1 cellular context compared by ENCODE assay signal in the genomic region with DNA sequence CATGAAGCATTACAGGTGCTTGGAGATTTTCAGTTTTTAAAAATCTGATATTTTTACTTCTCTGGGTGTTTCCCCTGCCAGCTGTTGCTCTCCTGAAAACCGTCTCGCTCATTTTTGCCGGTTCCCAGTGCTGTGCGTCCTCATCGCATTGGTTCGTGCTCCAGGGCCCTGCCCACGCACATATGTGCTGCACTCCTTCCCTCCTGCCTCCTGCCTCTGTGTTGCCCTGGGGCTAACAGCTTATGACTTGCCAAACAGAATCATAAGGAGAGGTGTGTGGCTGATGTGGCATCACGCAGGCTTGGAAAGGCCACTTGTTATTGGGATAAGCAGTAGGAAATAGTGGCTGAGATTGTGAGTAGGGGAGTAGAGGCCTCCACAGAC.
TF ChIP-seq lines count a peak whose summit lies in the region.

No MANE protein-coding gene starts in this region.

TF ChIP-seq in IMR-90, 13 proteins besides CTCF, POLR2A, EP300 and RAD21 (continued from another document):
- TF ChIP-seq BHLHE40 (IDR thresholded peaks at IDR 0.05; ENCODE audit: low read depth, low read length), result no peak
- TF ChIP-seq, protein P1, sequence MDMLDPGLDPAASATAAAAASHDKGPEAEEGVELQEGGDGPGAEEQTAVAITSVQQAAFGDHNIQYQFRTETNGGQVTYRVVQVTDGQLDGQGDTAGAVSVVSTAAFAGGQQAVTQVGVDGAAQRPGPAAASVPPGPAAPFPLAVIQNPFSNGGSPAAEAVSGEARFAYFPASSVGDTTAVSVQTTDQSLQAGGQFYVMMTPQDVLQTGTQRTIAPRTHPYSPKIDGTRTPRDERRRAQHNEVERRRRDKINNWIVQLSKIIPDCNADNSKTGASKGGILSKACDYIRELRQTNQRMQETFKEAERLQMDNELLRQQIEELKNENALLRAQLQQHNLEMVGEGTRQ (IDR thresholded peaks at IDR 0.05; ENCODE audit: low read depth, low read length), result no peak
- no peak for TF ChIP-seq ELK1 (IDR thresholded peaks at IDR 0.05; ENCODE audit: borderline replicate concordance, low read depth, low read length)
- no peak for TF ChIP-seq MAZ (IDR thresholded peaks at IDR 0.05; ENCODE audit: borderline replicate concordance, low read depth, low read length)
- no peak for TF ChIP-seq CEBPB (IDR thresholded peaks at IDR 0.05; ENCODE audit: low read depth, low read length)
- TF ChIP-seq RCOR1 (IDR thresholded peaks at IDR 0.05; ENCODE audit: insufficient replicate concordance, low read length), result no peak
- no peak for TF ChIP-seq MXI1 (IDR thresholded peaks at IDR 0.05; ENCODE audit: borderline replicate concordance, low read depth, low read length)
- no peak for TF ChIP-seq RFX5 (IDR thresholded peaks at IDR 0.05; ENCODE audit: low read depth, low read length)
- TF ChIP-seq SMC3 (IDR thresholded peaks at IDR 0.05; ENCODE audit: low read depth, low read length), result no peak
- TF ChIP-seq FOS (IDR thresholded peaks at IDR 0.05; ENCODE audit: low read depth, low read length), result no peak
- TF ChIP-seq NFE2L2 (IDR thresholded peaks at IDR 0.05; ENCODE audit: low read depth, low read length), result no peak
